8 cellular contexts compared by ENCODE assay signal in the genomic region with DNA sequence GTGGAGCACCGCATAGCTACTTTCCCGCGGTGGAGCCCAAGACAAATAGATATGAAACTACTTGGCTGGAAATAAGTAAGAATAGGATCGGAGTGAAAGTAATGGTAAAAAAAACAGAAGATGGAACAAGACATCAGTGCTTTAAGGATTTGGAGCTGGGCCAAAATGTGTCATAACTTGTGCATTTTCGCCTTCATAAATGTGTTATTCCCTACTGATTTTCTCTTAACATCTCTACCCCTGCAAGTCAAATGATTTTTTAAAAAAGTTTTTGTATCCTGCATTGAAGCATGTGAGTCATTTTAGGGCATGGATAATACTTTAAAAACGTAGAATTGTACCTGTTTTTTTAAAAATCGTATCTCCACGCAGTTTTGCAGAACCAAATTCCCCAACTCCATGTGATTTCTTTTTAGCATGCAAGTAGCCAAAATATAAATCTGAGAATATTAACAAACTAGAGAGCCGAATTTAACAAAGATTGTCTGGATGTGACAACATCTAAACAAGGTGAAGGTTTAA. TPM values are rescaled to one million over a fixed set of nuclear protein-coding genes. Genes with fewer than 3 reads are reported as not detected.
A peak's percentile ranks its signal among the peaks of the same experiment; 100 is the strongest.
DNase-seq lines count a peak whose midpoint lies in the region; ATAC-seq and TF ChIP-seq lines count a peak whose summit lies in the region.

No MANE protein-coding gene starts in this region.

- H3K4me1 Mint-ChIP-seq in MCF 10A (ENCODE audit: insufficient read depth, unreplicated experiment) (peaks cover 14% of the 10 kb centered on the region), memory B cell (peaks cover 11% of the 10 kb centered on the region)

- H3K9ac ChIP-seq in BLaER1 (no peak overlapping the region), HUES64 (ENCODE audit: low read depth, low read length) (no peak overlapping the region)

- H3K4me3 ChIP-seq in BLaER1 (peak overlapping the region; percentile 72), HUES64 (ENCODE audit: low read length) (peak overlapping the region; percentile 72), vagina (peak overlapping the region; percentile 64 to 82)

- H3K27me3 ChIP-seq in BLaER1 (peaks cover 44% of the 10 kb centered on the region), HUES64 (ENCODE audit: insufficient read depth, low read length) (peaks cover 37% of the 10 kb centered on the region), vagina (no peaks in the 10 kb centered on the region)

- CTCF ChIA-PET in MCF 10A (lab: Yijun Ruan, JAX), result interaction anchor here (0.6 to 1.1 kb wide), 3 partner anchors 11 to 112 kb away, joined by 3 to 6 read pairs (median 3); no protein-coding TSS in a partner anchor

- intact Hi-C loops in MCF 10A (cut with micrococcal nuclease) (no loop called here), vagina (cut with DNase I) (no loop called here)

- peak overlapping the region; percentile 69 for H3K27ac Mint-ChIP-seq in MCF 10A (ENCODE audit: low read depth, unreplicated experiment)
- peak overlapping the region; percentile 81 for H3K27ac Mint-ChIP-seq in memory B cell

- no peak for TF ChIP-seq POLR2A in vagina (IDR thresholded peaks at IDR 0.05)

- ATAC-seq in memory B cell (ENCODE audit: low read depth) (no peak), HG03354 (IDR thresholded peaks at IDR 0.05; ENCODE audit: poor library complexity, severe bottlenecking, unreplicated experiment) (no peak), HG03095 (IDR thresholded peaks at IDR 0.05; ENCODE audit: unreplicated experiment) (no peak)

- DNase-seq in MCF 10A (ENCODE audit: unreplicated experiment) (peak; percentile 69), memory B cell (ENCODE audit: low spot score in 2 of 2) (no peak), vagina (ENCODE audit: extremely low spot score in 2 of 2) (no peak), NCI-H446 treated with DMSO at 0.1 percent for 48 hours (lab: John Stamatoyannopoulos, UW) (no peak)

- no peaks in the 10 kb centered on the region for H3K36me3 ChIP-seq in BLaER1
- H3K36me3 ChIP-seq in HUES64 (ENCODE audit: insufficient read depth, low read length), result no peaks in the 10 kb centered on the region
- no peaks in the 10 kb centered on the region for H3K36me3 ChIP-seq in vagina

- H4K20me1 ChIP-seq in BLaER1, result no peaks in the 10 kb centered on the region

- H3K4me2 ChIP-seq in BLaER1, result peak overlapping the region; percentile 85

- 62% methylated on average over 9 of the region's 9 CpGs for whole genome bisulfite sequencing in HUES64

- H3K9me3 ChIP-seq in BLaER1 (peaks cover 34% of the 10 kb centered on the region), HUES64 (ENCODE audit: insufficient read depth, low read depth, low read length) (peaks cover 19% of the 10 kb centered on the region), vagina (no peaks in the 10 kb centered on the region)

- H3K4me1 ChIP-seq in BLaER1 (0 out of 2 replicates have a peak, but pooled peaks cover 4% of the 10 kb centered on the region), HUES64 (ENCODE audit: insufficient read depth, low read length) (0 out of 2 replicates have a peak, but pooled peaks cover 3% of the 10 kb centered on the region), vagina (no peaks in the 10 kb centered on the region)

- peaks cover 17% of the 10 kb centered on the region for H3K9me3 Mint-ChIP-seq in MCF 10A (ENCODE audit: unreplicated experiment)
- peaks cover 6% of the 10 kb centered on the region for H3K9me3 Mint-ChIP-seq in memory B cell

- H3K4me3 Mint-ChIP-seq in MCF 10A (ENCODE audit: unreplicated experiment), result peak overlapping the region; percentile 96
- H3K4me3 Mint-ChIP-seq in memory B cell, result peak overlapping the region; percentile 94

- no peaks in the 10 kb centered on the region for H3K27me3 Mint-ChIP-seq in MCF 10A (ENCODE audit: insufficient read depth, unreplicated experiment)
- H3K27me3 Mint-ChIP-seq in memory B cell, result peaks cover 8% of the 10 kb centered on the region

- no peak overlapping the region for H3K27ac ChIP-seq in BLaER1
- H3K27ac ChIP-seq in HUES64 (ENCODE audit: low read depth, low read length), result no peak overlapping the region
- peak overlapping the region; percentile 74 for H3K27ac ChIP-seq in vagina

- POLR2A ChIA-PET in MCF 10A (lab: Yijun Ruan, JAX), result interaction anchor here (0.8 to 1.7 kb wide), 4 partner anchors 11 to 184 kb away, joined by 4 to 9 read pairs (median 5); no protein-coding TSS in a partner anchor

- H3K36me3 Mint-ChIP-seq in MCF 10A (ENCODE audit: insufficient read depth, unreplicated experiment) (no peaks in the 10 kb centered on the region), memory B cell (peaks cover 3% of the 10 kb centered on the region)

- no peak for TF ChIP-seq CTCF in MCF 10A (IDR thresholded peaks at IDR 0.05; ENCODE audit: unreplicated experiment)
- TF ChIP-seq CTCF in vagina (IDR thresholded peaks at IDR 0.05), result no peak

- BruUV-seq in MCF 10A (replicated peaks; lab: Mats Ljungman, UMichigan), result no TSS peak

RNA-seq across cellular contexts. Expression of a gene that starts 0.9 kb away (rescaled TPM):
- 15.5 TPM for polyA plus RNA-seq in HUES64 (2013, experiment 1 of 2)
- 19.8 TPM for polyA plus RNA-seq in HUES64 (2013, experiment 2 of 2)
- total RNA-seq in MCF 10A (2022) (1.3 and 2.2 TPM in 2 replicates), vagina (3.4 TPM)
